Comparison of ENCODE assay signal across 1 cellular context in the genomic region with DNA sequence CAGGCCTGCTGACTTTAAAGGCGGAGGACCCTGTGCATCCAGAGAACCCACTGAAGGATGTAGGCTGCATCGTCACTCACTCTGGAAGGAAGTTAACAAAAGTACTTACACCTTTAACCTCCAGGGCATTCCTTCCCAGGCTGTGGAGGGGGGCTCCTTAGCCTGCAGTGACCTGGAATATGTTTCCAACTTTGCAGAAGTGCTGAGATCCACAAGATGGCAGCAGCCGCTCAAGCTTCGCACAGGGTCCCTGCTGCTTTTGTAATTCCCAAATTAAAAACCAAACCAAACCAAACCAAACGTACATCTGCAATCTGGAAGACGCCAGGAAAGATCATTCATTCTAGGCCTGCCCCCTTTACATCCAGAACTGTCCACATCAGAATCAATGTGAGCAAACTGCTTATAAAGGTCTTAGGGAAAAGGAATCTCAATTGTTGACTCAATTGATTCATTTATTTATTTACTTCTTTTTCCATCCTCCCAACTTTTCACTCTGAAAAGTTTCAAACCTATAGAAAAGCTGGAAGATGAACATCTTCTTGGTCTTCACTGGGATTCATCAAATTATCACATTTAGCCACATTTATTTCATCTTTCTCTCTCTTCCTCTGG.
TF ChIP-seq lines count a peak whose summit lies in the region.

No MANE protein-coding gene starts in this region.

TF ChIP-seq in HCT116, 20 proteins besides CTCF, POLR2A, EP300 and RAD21 (continued from another document):
- TF ChIP-seq SP1 (IDR thresholded peaks at IDR 0.05; ENCODE audit: low read depth) (no peak), ELF1 (IDR thresholded peaks at IDR 0.05; ENCODE audit: borderline replicate concordance, low read depth) (no peak), ZNF274 (IDR thresholded peaks at IDR 0.05; ENCODE audit: low read depth, low read length) (no peak), CBX3 (IDR thresholded peaks at IDR 0.05; ENCODE audit: low read depth) (no peak)
- TF ChIP-seq, protein P1, sequence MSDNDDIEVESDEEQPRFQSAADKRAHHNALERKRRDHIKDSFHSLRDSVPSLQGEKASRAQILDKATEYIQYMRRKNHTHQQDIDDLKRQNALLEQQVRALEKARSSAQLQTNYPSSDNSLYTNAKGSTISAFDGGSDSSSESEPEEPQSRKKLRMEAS (IDR thresholded peaks at IDR 0.05) = no peak
- TF ChIP-seq, protein P2, sequence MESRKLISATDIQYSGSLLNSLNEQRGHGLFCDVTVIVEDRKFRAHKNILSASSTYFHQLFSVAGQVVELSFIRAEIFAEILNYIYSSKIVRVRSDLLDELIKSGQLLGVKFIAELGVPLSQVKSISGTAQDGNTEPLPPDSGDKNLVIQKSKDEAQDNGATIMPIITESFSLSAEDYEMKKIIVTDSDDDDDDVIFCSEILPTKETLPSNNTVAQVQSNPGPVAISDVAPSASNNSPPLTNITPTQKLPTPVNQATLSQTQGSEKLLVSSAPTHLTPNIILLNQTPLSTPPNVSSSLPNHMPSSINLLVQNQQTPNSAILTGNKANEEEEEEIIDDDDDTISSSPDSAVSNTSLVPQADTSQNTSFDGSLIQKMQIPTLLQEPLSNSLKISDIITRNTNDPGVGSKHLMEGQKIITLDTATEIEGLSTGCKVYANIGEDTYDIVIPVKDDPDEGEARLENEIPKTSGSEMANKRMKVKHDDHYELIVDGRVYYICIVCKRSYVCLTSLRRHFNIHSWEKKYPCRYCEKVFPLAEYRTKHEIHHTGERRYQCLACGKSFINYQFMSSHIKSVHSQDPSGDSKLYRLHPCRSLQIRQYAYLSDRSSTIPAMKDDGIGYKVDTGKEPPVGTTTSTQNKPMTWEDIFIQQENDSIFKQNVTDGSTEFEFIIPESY (IDR thresholded peaks at IDR 0.05; ENCODE audit: extremely low read depth, insufficient replicate concordance, low read length) = no peak
